In genomic region chr18:44747157-44747556, GRCh38 we compare ENCODE assay signal across 21 cellular contexts.
"Had no signal": no experiment of that assay in that cellular context is flagged by ENCODE, and none has a peak within 500 bp of the region (broad histone marks: within the 10 kb centered on the region; RNA-seq: fewer than 3 reads in every experiment).

No MANE protein-coding gene starts in this region.

- H3K9me3 Mint-ChIP-seq: activated CD8-positive, alpha-beta T cell treated with anti-CD3 and anti-CD28 coated beads for 36 hours; activated naive CD8-positive, alpha-beta T cell treated with anti-CD3 and anti-CD28 coated beads, Interleukin-2, amount 50 U/mL, for 24 hours had no signal

- H3K27ac Mint-ChIP-seq: activated CD4-positive, alpha-beta T cell treated with anti-CD3 and anti-CD28 coated beads, Interleukin-2, amount 10 ng/mL, durations not matched to agents 7 days and 5 days; activated CD8-positive, alpha-beta memory T cell treated with anti-CD3 and anti-CD28 coated beads, Interleukin-2, amount 10 ng/mL, durations not matched to agents 7 days and 5 days; activated CD8-positive, alpha-beta T cell treated with anti-CD3 and anti-CD28 coated beads for 36 hours; activated naive CD4-positive, alpha-beta T cell treated with anti-CD3 and anti-CD28 coated beads, Interleukin-2, amount 10 ng/mL, durations not matched to agents 7 days and 5 days; activated naive CD8-positive, alpha-beta T cell treated with anti-CD3 and anti-CD28 coated beads, Interleukin-2, amount 50 U/mL, for 24 hours; naive thymus-derived CD4-positive, alpha-beta T cell; neural progenitor cell; T-helper 17 cell had no signal

- H3K36me3 ChIP-seq: cardiac muscle cell, neural progenitor cell, tibial artery had no signal

- H3K9me3 ChIP-seq: mucosa of descending colon, spleen, tibial artery had no signal

- H3K4me3 Mint-ChIP-seq: activated CD4-positive, alpha-beta T cell treated with anti-CD3 and anti-CD28 coated beads, Interleukin-2, amount 10 ng/mL, durations not matched to agents 7 days and 5 days; activated CD8-positive, alpha-beta memory T cell treated with anti-CD3 and anti-CD28 coated beads, Interleukin-2, amount 10 ng/mL, durations not matched to agents 7 days and 5 days; activated CD8-positive, alpha-beta T cell treated with anti-CD3 and anti-CD28 coated beads for 36 hours; activated naive CD4-positive, alpha-beta T cell treated with anti-CD3 and anti-CD28 coated beads, Interleukin-2, amount 10 ng/mL, durations not matched to agents 7 days and 5 days; activated naive CD8-positive, alpha-beta T cell treated with anti-CD3 and anti-CD28 coated beads, Interleukin-2, amount 50 U/mL, for 24 hours; naive thymus-derived CD4-positive, alpha-beta T cell; neural progenitor cell; T-helper 17 cell had no signal

- H3K4me3 ChIP-seq: cardiac muscle cell, mucosa of descending colon, neural progenitor cell, spleen, tibial artery had no signal

- H3K27me3 ChIP-seq: cardiac muscle cell, neural progenitor cell, spleen, tibial artery had no signal

- ATAC-seq: activated CD8-positive, alpha-beta memory T cell treated with anti-CD3 and anti-CD28 coated beads, Interleukin-2, amount 10 ng/mL, durations not matched to agents 7 days and 5 days; activated CD8-positive, alpha-beta T cell treated with anti-CD3 and anti-CD28 coated beads for 36 hours; activated naive CD8-positive, alpha-beta T cell treated with anti-CD3 and anti-CD28 coated beads, Interleukin-2, amount 50 U/mL, for 24 hours; left colon; mucosa of descending colon; naive thymus-derived CD4-positive, alpha-beta T cell; stimulated activated naive CD8-positive, alpha-beta T cell treated with anti-CD3 and anti-CD28 coated beads, Interleukin-15, Interleukin-2, amounts not matched to agents 100 U/mL and 50 U/mL, for 24 hours; T-helper 17 cell had no signal

- H3K27ac ChIP-seq: cardiac muscle cell, epithelial cell of prostate, neural progenitor cell, spleen had no signal

- H3K9ac ChIP-seq: neural progenitor cell had no signal

- H3K4me1 Mint-ChIP-seq: activated CD4-positive, alpha-beta T cell treated with anti-CD3 and anti-CD28 coated beads, Interleukin-2, amount 10 ng/mL, durations not matched to agents 7 days and 5 days; activated naive CD4-positive, alpha-beta T cell treated with anti-CD3 and anti-CD28 coated beads, Interleukin-2, amount 10 ng/mL, durations not matched to agents 7 days and 5 days had no signal

- DNase-seq: activated CD4-positive, alpha-beta T cell treated with anti-CD3 and anti-CD28 coated beads, Interleukin-2, amount 10 ng/mL, durations not matched to agents 7 days and 5 days; activated CD8-positive, alpha-beta memory T cell treated with anti-CD3 and anti-CD28 coated beads, Interleukin-2, amount 10 ng/mL, durations not matched to agents 7 days and 5 days; activated CD8-positive, alpha-beta T cell treated with anti-CD3 and anti-CD28 coated beads for 36 hours; activated effector memory CD4-positive, alpha-beta T cell treated with anti-CD3 and anti-CD28 coated beads, Interleukin-2, amount 50 U/mL, for 16 hours; activated naive CD4-positive, alpha-beta T cell treated with anti-CD3 and anti-CD28 coated beads, Interleukin-2, amount 10 ng/mL, durations not matched to agents 7 days and 5 days; activated naive CD8-positive, alpha-beta T cell treated with anti-CD3 and anti-CD28 coated beads, Interleukin-2, amount 50 U/mL, for 24 hours; activated T-cell treated with anti-CD3 and anti-CD28 coated beads for 4 hours; cortex of kidney; foreskin fibroblast; left colon; mucosa of descending colon; naive thymus-derived CD4-positive, alpha-beta T cell; posterior cingulate gyrus; spleen; stimulated activated CD4-positive, alpha-beta T cell treated with anti-CD3 and anti-CD28 coated beads, Interleukin-4, amount 100 ng/mL, for 1 hour; stimulated activated naive CD8-positive, alpha-beta T cell treated with anti-CD3 and anti-CD28 coated beads, Interleukin-15, Interleukin-2, amounts not matched to agents 100 U/mL and 50 U/mL, for 24 hours; T-helper 17 cell; tibial artery had no signal

- H3K4me2 ChIP-seq: neural progenitor cell had no signal
